Comparison of ENCODE assay signal across 8 cellular contexts in genomic region chr7:100676501-100677306, GRCh38. TPM values are rescaled to one million over a fixed set of nuclear protein-coding genes. Genes with fewer than 3 reads are reported as not detected.
A peak's percentile ranks its signal among the peaks of the same experiment; 100 is the strongest.
DNase-seq lines count a peak whose midpoint lies in the region; ATAC-seq and TF ChIP-seq lines count a peak whose summit lies in the region.

No MANE protein-coding gene starts in this region.

- peak overlapping the region; percentile 76 to 94 for H3K4me3 ChIP-seq in uterus

- no peak for ATAC-seq in GM21447 (IDR thresholded peaks at IDR 0.05; ENCODE audit: unreplicated experiment)
- ATAC-seq in activated CD4-positive, CD25-positive, alpha-beta regulatory T cell treated with anti-CD3 and anti-CD28 coated beads, Interleukin-2, amount 50 U/mL, for 24 hours, result no peak

- no peaks in the 10 kb centered on the region for H3K36me3 ChIP-seq in uterus

- H3K9me3 ChIP-seq in uterus, result no peaks in the 10 kb centered on the region

- no peaks in the 10 kb centered on the region for H3K9me3 Mint-ChIP-seq in activated naive CD4-positive, alpha-beta T cell treated with anti-CD3 and anti-CD28 coated beads, Interleukin-2, amount 10 ng/mL, durations not matched to agents 7 days and 5 days
- no peaks in the 10 kb centered on the region for H3K9me3 Mint-ChIP-seq in chondrocyte (ENCODE audit: low read depth)
- no peaks in the 10 kb centered on the region for H3K9me3 Mint-ChIP-seq in mesothelial cell of epicardium

- peaks cover 37% of the 10 kb centered on the region for H3K36me3 Mint-ChIP-seq in activated naive CD4-positive, alpha-beta T cell treated with anti-CD3 and anti-CD28 coated beads, Interleukin-2, amount 10 ng/mL, durations not matched to agents 7 days and 5 days
- peaks cover 7% of the 10 kb centered on the region for H3K36me3 Mint-ChIP-seq in chondrocyte (ENCODE audit: low read depth)
- peaks cover 9% of the 10 kb centered on the region for H3K36me3 Mint-ChIP-seq in mesothelial cell of epicardium

- peaks cover 11% of the 10 kb centered on the region for H3K27me3 Mint-ChIP-seq in activated naive CD4-positive, alpha-beta T cell treated with anti-CD3 and anti-CD28 coated beads, Interleukin-2, amount 10 ng/mL, durations not matched to agents 7 days and 5 days
- H3K27me3 Mint-ChIP-seq in chondrocyte (ENCODE audit: low read depth) (no peaks in the 10 kb centered on the region), mesothelial cell of epicardium (ENCODE audit: low read depth) (peaks cover 2% of the 10 kb centered on the region)

- no peaks in the 10 kb centered on the region for H3K27me3 ChIP-seq in uterus

- no peak for TF ChIP-seq CTCF in chondrocyte (IDR thresholded peaks at IDR 0.05)
- TF ChIP-seq CTCF in mesothelial cell of epicardium (IDR thresholded peaks at IDR 0.05; ENCODE audit: unreplicated experiment), result no peak
- no peak for TF ChIP-seq CTCF in uterus (IDR thresholded peaks at IDR 0.05)

- no peak for DNase-seq in activated naive CD4-positive, alpha-beta T cell treated with anti-CD3 and anti-CD28 coated beads, Interleukin-2, amount 10 ng/mL, durations not matched to agents 7 days and 5 days
- no peak for DNase-seq in activated naive CD4-positive, alpha-beta T cell treated with Interleukin-2 at 50 U/mL for 16 hours
- DNase-seq in chondrocyte (ENCODE audit: low spot score), result no peak
- DNase-seq in mesothelial cell of epicardium (ENCODE audit: low spot score in 2 of 2, unreplicated experiment in 2 of 2), result no peak
- DNase-seq in uterus, result peak in 1 of 2 donors; percentile 37
- DNase-seq in NCI-H1694 treated with DMSO at 0.1 percent for 48 hours (lab: John Stamatoyannopoulos, UW), result no peak

- peak overlapping the region; percentile 89 for H3K4me3 Mint-ChIP-seq in activated naive CD4-positive, alpha-beta T cell treated with anti-CD3 and anti-CD28 coated beads, Interleukin-2, amount 10 ng/mL, durations not matched to agents 7 days and 5 days
- peak overlapping the region; percentile 68 for H3K4me3 Mint-ChIP-seq in chondrocyte (ENCODE audit: unreplicated experiment)
- H3K4me3 Mint-ChIP-seq in mesothelial cell of epicardium, result peak overlapping the region; percentile 68

- peak overlapping the region; percentile 85 to 92 for H3K27ac ChIP-seq in uterus

- TF ChIP-seq POLR2A in uterus (IDR thresholded peaks at IDR 0.05), result no peak

- CTCF ChIA-PET in activated naive CD4-positive, alpha-beta T cell treated with anti-CD3 and anti-CD28 coated beads, Interleukin-2, amount 10 ng/mL, durations not matched to agents 7 days and 5 days (lab: Charles Lee), result interaction anchor here (0.6 to 5.2 kb wide), 3 partner anchors 15 to 93 kb away, joined by 3 to 23 read pairs (median 6); no protein-coding TSS in a partner anchor

- intact Hi-C loops in uterus (cut with DNase I; ENCODE audit: low total_unique reads), result loop anchor here (10.0 kb wide), 1 partner anchor 92 kb away; the partner anchor contains the start of genes FBXO24 and LRCH4

- H3K4me1 Mint-ChIP-seq in activated naive CD4-positive, alpha-beta T cell treated with anti-CD3 and anti-CD28 coated beads, Interleukin-2, amount 10 ng/mL, durations not matched to agents 7 days and 5 days, result peaks cover 53% of the 10 kb centered on the region
- H3K4me1 Mint-ChIP-seq in chondrocyte (ENCODE audit: low read depth) (peaks cover 6% of the 10 kb centered on the region), mesothelial cell of epicardium (peaks cover 22% of the 10 kb centered on the region)

- H3K27ac Mint-ChIP-seq in activated naive CD4-positive, alpha-beta T cell treated with anti-CD3 and anti-CD28 coated beads, Interleukin-2, amount 10 ng/mL, durations not matched to agents 7 days and 5 days, result peak overlapping the region; percentile 83
- peak overlapping the region; percentile 66 for H3K27ac Mint-ChIP-seq in chondrocyte (ENCODE audit: unreplicated experiment)
- peak overlapping the region; percentile 91 for H3K27ac Mint-ChIP-seq in mesothelial cell of epicardium

- no peaks in the 10 kb centered on the region for H3K4me1 ChIP-seq in uterus

RNA-seq across cellular contexts. Expression of gene GNB2, which starts 3.2 kb away (rescaled TPM):
- total RNA-seq in chondrocyte (191 to 204 TPM (median 202 TPM) in 3 replicates), mesothelial cell of epicardium (173 to 178 TPM (median 174 TPM) in 3 replicates), uterus (100 to 1,000 TPM in 2 of 4 donors, 10 to 100 TPM in 2; 72.0 to 245 (median 94.3) TPM)

RNA-seq across cellular contexts. Expression of gene GIGYF1, which starts 17.3 kb away (rescaled TPM):
- 29.2 to 32.8 TPM (median 31.7 TPM) in 3 replicates for total RNA-seq in chondrocyte
- total RNA-seq in mesothelial cell of epicardium, result 98.5 to 99.2 TPM (median 99.1 TPM) in 3 replicates
- total RNA-seq in uterus, result 10 to 100 TPM in 3 of 4 donors, 1 to 10 TPM in 1; 9.7 to 90.9 (median 31.9) TPM

RNA-seq across cellular contexts. Expression of gene ACTL6B, which starts 20.5 kb away (rescaled TPM):
- total RNA-seq in chondrocyte (not detected in 3 replicates), mesothelial cell of epicardium (not detected in 3 replicates), uterus (not detected)

RNA-seq across cellular contexts. Expression of gene POP7, which starts 29.2 kb away (rescaled TPM):
- 24.2 to 31.8 TPM (median 25.5 TPM) in 3 replicates for total RNA-seq in chondrocyte
- total RNA-seq in mesothelial cell of epicardium, result 26.0 to 27.2 TPM (median 26.6 TPM) in 3 replicates
- 10 to 100 TPM; 16.4 to 53.8 (median 23.8) TPM for total RNA-seq in uterus

RNA-seq across cellular contexts. Expression of gene TFR2, which starts 35.4 kb away (rescaled TPM):
- total RNA-seq in chondrocyte, result 0.87 to 2.1 TPM (median 1.8 TPM) in 3 replicates
- 0.38 to 0.69 TPM (median 0.54 TPM) in 3 replicates for total RNA-seq in mesothelial cell of epicardium
- total RNA-seq in uterus, result 1 to 10 TPM in 1 of 4 donors, under 1 TPM in 1, not detected in 2; 0.43 to 2.0 TPM
